In genomic region chr16:16144416-16144815, GRCh38 we compare ENCODE assay signal across 20 cellular contexts.
DNase-seq lines count a peak whose midpoint lies in the region; ATAC-seq, FAIRE-seq and TF ChIP-seq lines count a peak whose summit lies in the region.
"Had no signal": no experiment of that assay in that cellular context is flagged by ENCODE, and none has a peak within 500 bp of the region (broad histone marks: within the 10 kb centered on the region; RNA-seq: fewer than 3 reads in every experiment).

No MANE protein-coding gene starts in this region.

- H3K36me3 ChIP-seq in left lung (peaks cover 0 to 64% of the 10 kb centered on the region in 2 donors), kidney (ENCODE audit: control insufficient read depth in 1 of 2, insufficient read depth in 2 of 2, low read length in 2 of 2) (peaks cover 6 to 17% of the 10 kb centered on the region in 2 donors)

- FAIRE-seq in kidney (lab: Jason Lieb, UNC) = no peak
- FAIRE-seq: D721Med, G401.6 had no signal

- H3K4me3 ChIP-seq in left lung (no peak overlapping the region), kidney (ENCODE audit: low read length in 2 of 2) (no peak overlapping the region)
- H3K4me3 ChIP-seq: left ventricle myocardium inferior, SJSA1 had no signal

- no peaks in the 10 kb centered on the region for H3K4me1 Mint-ChIP-seq in Calu3 (ENCODE audit: low read depth, unreplicated experiment)
- H3K4me1 Mint-ChIP-seq in MCF 10A (ENCODE audit: insufficient read depth, unreplicated experiment) = peaks cover 5% of the 10 kb centered on the region

- no peaks in the 10 kb centered on the region for H3K27me3 ChIP-seq in left lung
- H3K27me3 ChIP-seq: SJSA1 had no signal

- BruUV-seq in Calu3 (replicated peaks; lab: Mats Ljungman, UMichigan) = no TSS peak
- no TSS peak for BruUV-seq in MCF 10A (replicated peaks; lab: Mats Ljungman, UMichigan)

- POLR2A ChIA-PET in MCF 10A (lab: Yijun Ruan, JAX) = no interaction called here

- peak; percentile 31 for ATAC-seq in left lung
- ATAC-seq in HG03354 (IDR thresholded peaks at IDR 0.05; ENCODE audit: poor library complexity, severe bottlenecking, unreplicated experiment) = no peak
- ATAC-seq in GM18868 (IDR thresholded peaks at IDR 0.05; ENCODE audit: unreplicated experiment) = no peak
- no peak for ATAC-seq in GM18870 (IDR thresholded peaks at IDR 0.05; ENCODE audit: unreplicated experiment)
- ATAC-seq: effector memory CD8-positive, alpha-beta T cell had no signal

- intact Hi-C loops in Calu3 (cut with micrococcal nuclease; ENCODE audit: unreplicated experiment) = no loop called here
- intact Hi-C loops in MCF 10A (cut with micrococcal nuclease) = no loop called here
- intact Hi-C loops in left lung (cut with DNase I) = no loop called here
- intact Hi-C loops in kidney (cut with DNase I) = no loop called here

- DNase-seq in Calu3 = peak; percentile 9
- DNase-seq in HT1080 (ENCODE audit: low read depth) = peak; percentile 34
- peak; percentile 66 for DNase-seq in MCF 10A (ENCODE audit: unreplicated experiment)
- DNase-seq in left lung = no peak
- no peak for DNase-seq in kidney
- DNase-seq: cerebellar nuclear complex; effector memory CD8-positive, alpha-beta T cell; left ventricle myocardium inferior; NCI-H1105; NCI-H2081 treated with DMSO at 0.1 percent for 48 hours; NCI-H526 treated with DMSO at 0.1 percent for 48 hours; nucleus accumbens; stimulated activated CD4-positive, alpha-beta T cell treated with anti-CD3 and anti-CD28 coated beads, Interleukin-2, amount 100 ng/mL, for 24 hours had no signal

- peaks cover 27% of the 10 kb centered on the region for H3K36me3 Mint-ChIP-seq in Calu3 (ENCODE audit: insufficient read depth, unreplicated experiment)
- peaks cover 34% of the 10 kb centered on the region for H3K36me3 Mint-ChIP-seq in MCF 10A (ENCODE audit: insufficient read depth, unreplicated experiment)

- H3K4me1 ChIP-seq in left lung = no peaks in the 10 kb centered on the region
- peaks cover 11 to 18% of the 10 kb centered on the region in 2 donors for H3K4me1 ChIP-seq in kidney (ENCODE audit: control insufficient read depth in 1 of 2, insufficient read depth in 1 of 2, low read depth in 1 of 2, low read length in 2 of 2)
- H3K4me1 ChIP-seq: SJSA1 had no signal

- H3K9me3 ChIP-seq in left lung (no peaks in the 10 kb centered on the region), kidney (ENCODE audit: control insufficient read depth in 1 of 2, low read length in 2 of 2) (no peaks in the 10 kb centered on the region)
- H3K9me3 ChIP-seq: left ventricle myocardium inferior, SJSA1 had no signal

- H3K27ac ChIP-seq in left lung (no peak overlapping the region), kidney (ENCODE audit: low read depth in 2 of 2, low read length in 2 of 2) (no peak overlapping the region)
- H3K27ac ChIP-seq: left ventricle myocardium inferior, SJSA1 had no signal

- no peak overlapping the region for H3K9ac ChIP-seq in kidney (ENCODE audit: low read length in 2 of 2)

- H3K27ac Mint-ChIP-seq in Calu3 (ENCODE audit: unreplicated experiment) (no peak overlapping the region), MCF 10A (ENCODE audit: low read depth, unreplicated experiment) (peak overlapping the region; percentile 39)
- H3K27ac Mint-ChIP-seq: B cell; effector memory CD8-positive, alpha-beta T cell had no signal

- TF ChIP-seq CTCF in Calu3 (IDR thresholded peaks at IDR 0.05; ENCODE audit: unreplicated experiment) (no peak), MCF 10A (IDR thresholded peaks at IDR 0.05; ENCODE audit: unreplicated experiment) (no peak), left lung (IDR thresholded peaks at IDR 0.05) (no peak), kidney (IDR thresholded peaks at IDR 0.05; ENCODE audit: borderline replicate concordance, extremely low read depth, insufficient read depth) (no peak)

- no peaks in the 10 kb centered on the region for H3K27me3 Mint-ChIP-seq in Calu3 (ENCODE audit: unreplicated experiment)
- no peaks in the 10 kb centered on the region for H3K27me3 Mint-ChIP-seq in MCF 10A (ENCODE audit: insufficient read depth, unreplicated experiment)
- H3K27me3 Mint-ChIP-seq: B cell; effector memory CD8-positive, alpha-beta T cell had no signal

- H3K9me3 Mint-ChIP-seq in Calu3 (ENCODE audit: low read depth, unreplicated experiment) (no peaks in the 10 kb centered on the region), MCF 10A (ENCODE audit: unreplicated experiment) (no peaks in the 10 kb centered on the region)
- H3K9me3 Mint-ChIP-seq: effector memory CD8-positive, alpha-beta T cell had no signal

- CTCF ChIA-PET in Calu3 (lab: Charles Lee) = interaction anchor here (1.5 kb wide), 1 partner anchor 10 kb away, joined by 5 read pairs; no protein-coding TSS in a partner anchor
- CTCF ChIA-PET in MCF 10A (lab: Yijun Ruan, JAX) = interaction anchor here (0.6 to 1.4 kb wide), 4 partner anchors 12 to 1310 kb away, joined by 3 to 4 read pairs (median 4); no protein-coding TSS in a partner anchor

- no peak overlapping the region for H3K4me3 Mint-ChIP-seq in Calu3 (ENCODE audit: low read depth, unreplicated experiment)
- no peak overlapping the region for H3K4me3 Mint-ChIP-seq in MCF 10A (ENCODE audit: unreplicated experiment)
- H3K4me3 Mint-ChIP-seq: B cell; effector memory CD8-positive, alpha-beta T cell had no signal

Comparison
In these comparisons a context has a peak if more than half of its experiments do, and no peak if none do; other contexts are left out.
1. DNase-seq: peak in Calu3 (single experiment), HT1080 (single experiment) and MCF 10A (single experiment); none in left lung (0 of 2) and kidney (single experiment).